ENCODE assay signal across 1 cellular context in the genomic region with DNA sequence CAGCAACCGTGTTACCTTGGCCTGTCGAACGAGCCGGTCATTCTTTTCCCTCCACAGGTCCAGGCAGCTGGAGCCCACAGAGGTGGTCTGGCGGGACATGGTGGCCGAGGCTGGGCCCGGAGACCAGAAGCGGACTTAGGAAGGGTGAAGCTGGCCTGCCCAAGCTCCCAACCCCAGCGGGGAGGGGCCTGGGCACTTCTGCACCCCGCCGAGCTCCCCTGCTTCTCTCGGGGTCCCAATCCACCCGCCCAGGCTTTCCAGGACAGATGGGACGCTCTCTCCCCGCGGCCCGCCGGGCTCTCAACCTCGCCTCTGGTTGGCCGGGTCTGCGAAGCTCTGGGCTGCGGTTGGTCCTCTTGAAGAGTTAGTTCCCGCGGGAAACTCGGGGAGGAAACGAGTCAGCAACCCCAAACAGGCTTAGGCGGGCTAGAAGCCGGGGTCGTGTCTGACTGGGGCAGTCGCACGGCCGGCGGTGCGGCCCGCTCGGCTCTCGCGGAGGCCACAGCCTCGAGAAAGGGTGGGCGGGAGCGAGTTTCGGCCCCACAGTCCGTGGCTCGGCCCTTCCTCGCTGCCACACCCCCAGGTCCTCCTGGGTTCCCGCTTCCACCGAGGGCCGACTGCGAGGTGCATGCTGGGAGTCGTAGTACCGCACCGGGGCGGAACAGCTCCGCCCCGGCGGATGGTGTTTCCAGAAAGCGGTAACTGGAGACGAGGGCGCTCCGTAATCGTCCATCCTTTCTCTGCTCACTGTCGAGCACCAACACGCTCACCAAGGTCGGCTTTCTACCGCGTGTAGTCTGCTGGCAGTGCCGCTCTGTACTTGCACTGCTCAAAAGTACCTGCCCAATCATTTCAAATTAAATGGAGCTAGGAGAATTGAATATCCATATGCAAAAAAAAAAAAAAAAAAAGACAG.
TF ChIP-seq lines count a peak whose summit lies in the region.

A gene (minus strand): TSS at position 517 of the 916 bp plus-strand sequence. CDS start 418 bp downstream, at position 99.

TF ChIP-seq in H1, 55 proteins besides CTCF, POLR2A, EP300 and RAD21 (continued from another document):
- 0 out of 2 replicates have a peak, but pooled peaks have one; percentile 24 for TF ChIP-seq RBBP5 (IDR thresholded peaks at IDR 0.05; ENCODE audit: borderline replicate concordance, low read depth, low read length)
